Comparison of ENCODE assay signal across 8 cellular contexts in genomic region chr6:157021267-157022021, GRCh38.
DNase-seq lines count a peak whose midpoint lies in the region; ATAC-seq and TF ChIP-seq lines count a peak whose summit lies in the region.

No MANE protein-coding gene starts in this region.

- H3K36me3 Mint-ChIP-seq in endothelial cell (ENCODE audit: low read depth, unreplicated experiment): peaks cover 7% of the 10 kb centered on the region

- peak overlapping the region; percentile 92 for H3K4me3 Mint-ChIP-seq in endothelial cell (ENCODE audit: unreplicated experiment)

- H3K9me3 Mint-ChIP-seq in endothelial cell (ENCODE audit: unreplicated experiment): no peaks in the 10 kb centered on the region

- in situ Hi-C loops in Caki2 (cut with HindIII; ENCODE audit: low pct_unique_long_range_greater_than_20kb, low sequenced_read_pairs): no loop called here

- H3K27me3 ChIP-seq in HL-60 (ENCODE audit: insufficient read depth, poor library complexity, severe bottlenecking): no peaks in the 10 kb centered on the region

- H3K4me1 Mint-ChIP-seq in endothelial cell (ENCODE audit: unreplicated experiment): peaks cover 38% of the 10 kb centered on the region

- peaks cover 14% of the 10 kb centered on the region for H3K27me3 Mint-ChIP-seq in endothelial cell (ENCODE audit: unreplicated experiment)

- H3K27ac Mint-ChIP-seq in endothelial cell (ENCODE audit: unreplicated experiment): peak overlapping the region; percentile 97

- ATAC-seq in GM19467 (IDR thresholded peaks at IDR 0.05; ENCODE audit: unreplicated experiment): peak; percentile 68

- H3K4me3 ChIP-seq in HL-60 (replicated peaks; ENCODE audit: insufficient read depth, low read length): peak overlapping the region; percentile 67

- no peak for TF ChIP-seq CTCF in HL-60 (IDR thresholded peaks at IDR 0.05; ENCODE audit: insufficient read depth, low read length)
- TF ChIP-seq CTCF in endothelial cell (IDR thresholded peaks at IDR 0.05; ENCODE audit: unreplicated experiment): peak; percentile 12

- DNase-seq in Caki2 (ENCODE audit: low read depth) (peak; percentile 85), HL-60 (ENCODE audit: low read depth in 1 of 2, low spot score in 1 of 2) (peak; percentile 57 to 88), NOMO-1 treated with DMSO at 0.1 percent for 48 hours (lab: John Stamatoyannopoulos, UW; ENCODE audit: unreplicated experiment) (peak; percentile 74), endothelial cell (ENCODE audit: low spot score) (peak; percentile 83), middle frontal gyrus (ENCODE audit: extremely low spot score, low spot score) (peak; percentile 72)
- peak; percentile 89 for DNase-seq in activated CD8-positive, alpha-beta memory T cell treated with anti-CD3 and anti-CD28 coated beads, Interleukin-2, amount 50 U/mL, for 4 hours
- DNase-seq in stimulated activated CD8-positive, alpha-beta memory T cell treated with anti-CD3 and anti-CD28 coated beads, Interleukin-2, amount 100 ng/mL, for 1 hour (ENCODE audit: low read depth in 2 of 2): peak; percentile 75 to 79

- peak overlapping the region; percentile 94 for H3K27ac ChIP-seq in HL-60 (replicated peaks)

Comparison
In these comparisons a context has a peak if more than half of its experiments do, and no peak if none do; other contexts are left out.
1. Peak in every context shown above with its lines: DNase-seq, ATAC-seq, H3K4me3 ChIP-seq and H3K27ac ChIP-seq.